ENCODE assay signal across 8 cellular contexts in genomic region chr17:7405882-7406825, GRCh38. TPM values are rescaled to one million over a fixed set of nuclear protein-coding genes. Genes with fewer than 3 reads are reported as not detected.
DNase-seq lines count a peak whose midpoint lies in the region; ATAC-seq, FAIRE-seq and TF ChIP-seq lines count a peak whose summit lies in the region.

No MANE protein-coding gene starts in this region.

- peak overlapping the region; percentile 84 for H3K27ac ChIP-seq in skeletal muscle tissue (ENCODE audit: low read depth, low read length)

- no peaks in the 10 kb centered on the region for H3K27me3 ChIP-seq in skeletal muscle tissue (ENCODE audit: control insufficient read depth in 3 of 3, insufficient read depth in 3 of 3, low read length in 3 of 3)

- no peak for TF ChIP-seq POLR2A in H54 (IDR thresholded peaks at IDR 0.05; ENCODE audit: low read depth, low read length)

- H3K4me1 Mint-ChIP-seq in T-cell: peaks cover 14 to 25% (median 15%) of the 10 kb centered on the region in 3 donors

- H3K4me3 ChIP-seq in fibroblast of villous mesenchyme (ENCODE audit: low read depth, low read length): peak overlapping the region; percentile 83
- H3K4me3 ChIP-seq in skeletal muscle tissue (ENCODE audit: low read length in 3 of 3): peak overlapping the region in 2 of 3 donors; percentile 48 to 71

- no peak for FAIRE-seq in H54 (lab: Jason Lieb, UNC)

- H3K4me3 Mint-ChIP-seq in T-cell: peak overlapping the region; percentile 68 to 90 (median 77)

- peaks cover 3% of the 10 kb centered on the region for H3K36me3 Mint-ChIP-seq in T-cell

- H3K27me3 Mint-ChIP-seq in T-cell: peaks cover 0 to 1% of the 10 kb centered on the region in 2 donors

- no peak for TF ChIP-seq CTCF in fibroblast of villous mesenchyme (IDR thresholded peaks at IDR 0.05; ENCODE audit: insufficient read depth, low read depth, low read length)

- no peaks in the 10 kb centered on the region for H3K9me3 ChIP-seq in skeletal muscle tissue (ENCODE audit: control insufficient read depth in 3 of 3, low read length in 3 of 3)

- CTCF ChIA-PET in T-cell (lab: Charles Lee): interaction anchor here in 1 of 2 donors (0.5 kb wide), 1 partner anchor 214 kb away, joined by 3 read pairs; no protein-coding TSS in a partner anchor

- ATAC-seq in T-cell (replicated peaks in 1 of 4): no peak
- no peak for ATAC-seq in GM18870 (IDR thresholded peaks at IDR 0.05; ENCODE audit: unreplicated experiment)

- H3K27ac Mint-ChIP-seq in T-cell: peak overlapping the region in 1 of 2 donors; percentile 28

- H3K4me1 ChIP-seq in skeletal muscle tissue (ENCODE audit: control insufficient read depth in 3 of 3, insufficient read depth in 3 of 3, low read length in 3 of 3): peaks cover 13 to 21% (median 13%) of the 10 kb centered on the region in 3 donors

- peak in 2 of 3 experiments; percentile 6 to 44 for DNase-seq in NCI-H1417 (lab: John Stamatoyannopoulos, UW)
- no peak for DNase-seq in NCI-H1417 treated with DMSO at 0.1 percent for 48 hours (lab: John Stamatoyannopoulos, UW)
- no peak for DNase-seq in T-cell
- no peak for DNase-seq in fibroblast of villous mesenchyme (ENCODE audit: low read depth)
- no peak for DNase-seq in NCI-H2029 treated with DMSO at 0.1 percent for 48 hours (lab: John Stamatoyannopoulos, UW)
- DNase-seq in H54 (ENCODE audit: insufficient read length, low spot score): no peak

- peaks cover 4 to 9% (median 6%) of the 10 kb centered on the region in 3 donors for H3K36me3 ChIP-seq in skeletal muscle tissue (ENCODE audit: control insufficient read depth in 3 of 3, insufficient read depth in 3 of 3, low read length in 3 of 3)

- POLR2A ChIA-PET in T-cell (lab: Charles Lee): interaction anchor here in 1 of 2 donors (0.6 kb wide), 1 partner anchor 48 kb away, joined by 3 read pairs; no protein-coding TSS in a partner anchor

- peak overlapping the region in 1 of 3 donors; percentile 80 for H3K9ac ChIP-seq in skeletal muscle tissue (ENCODE audit: low read depth in 1 of 3, low read length in 3 of 3)

- H3K9me3 Mint-ChIP-seq in T-cell: no peaks in the 10 kb centered on the region

RNA-seq across cellular contexts. Expression of gene NLGN2, which starts 1.5 kb away (rescaled TPM):
- total RNA-seq in T-cell (1 to 10 TPM; 6.8 to 8.9 (median 8.4) TPM), fibroblast of villous mesenchyme (8.1 and 9.5 TPM in 2 replicates), skeletal muscle tissue (3.1 TPM)

RNA-seq across cellular contexts. Expression of gene TMEM256, which starts 2.3 kb away (rescaled TPM):
- 10 to 100 TPM; 28.7 to 48.9 (median 45.6) TPM for total RNA-seq in T-cell
- total RNA-seq in fibroblast of villous mesenchyme: 147 and 162 TPM in 2 replicates
- 149 TPM for total RNA-seq in skeletal muscle tissue

RNA-seq across cellular contexts. Expression of gene PLSCR3, which starts 11.8 kb away (rescaled TPM):
- 100 to 1,000 TPM; 101 to 145 (median 140) TPM for total RNA-seq in T-cell
- 16.8 and 28.3 TPM in 2 replicates for total RNA-seq in fibroblast of villous mesenchyme
- 10.4 TPM for total RNA-seq in skeletal muscle tissue

RNA-seq across cellular contexts. Expression of gene SPEM1, which starts 14.0 kb away (rescaled TPM):
- not detected for total RNA-seq in T-cell
- total RNA-seq in fibroblast of villous mesenchyme: not detected in 2 replicates
- not detected for total RNA-seq in skeletal muscle tissue

RNA-seq across cellular contexts. Expression of gene SPEM2, which starts 19.3 kb away (rescaled TPM):
- total RNA-seq in T-cell (not detected), fibroblast of villous mesenchyme (not detected in 2 replicates), skeletal muscle tissue (not detected)

Comparison
In these comparisons a context has a peak if more than half of its experiments do, and no peak if none do; other contexts are left out.
1. DNase-seq: peak in NCI-H1417 (2 of 3); none in NCI-H1417 treated with DMSO at 0.1 percent for 48 hours (single experiment), T-cell (0 of 34), fibroblast of villous mesenchyme (single experiment), NCI-H2029 treated with DMSO at 0.1 percent for 48 hours (single experiment) and H54 (single experiment).